Comparison of ENCODE assay signal across 17 cellular contexts in genomic region chr6:152110878-152111820, GRCh38.
DNase-seq lines count a peak whose midpoint lies in the region; FAIRE-seq and TF ChIP-seq lines count a peak whose summit lies in the region.
"Had no signal": no experiment of that assay in that cellular context is flagged by ENCODE, and none has a peak within 500 bp of the region (broad histone marks: within the 10 kb centered on the region; RNA-seq: fewer than 3 reads in every experiment).

No MANE protein-coding gene starts in this region.

- H4K20me1 ChIP-seq in mammary epithelial cell (ENCODE audit: insufficient read depth, low read length) (no peaks in the 10 kb centered on the region), keratinocyte (ENCODE audit: control insufficient read depth, extremely low read depth, insufficient read depth, low read length) (no peaks in the 10 kb centered on the region)

- DNase-seq in HAP-1 (ENCODE audit: low spot score in 2 of 2) (peak; percentile 33 to 41), mammary epithelial cell (peak; percentile 26), keratinocyte (ENCODE audit: low read depth, low spot score) (no peak), HUDEP-2 (lab: John Stamatoyannopoulos, UW; ENCODE audit: unreplicated experiment in 76 of 76) (no peak), NCI-H2227 (lab: John Stamatoyannopoulos, UW; ENCODE audit: unreplicated experiment) (no peak), superior temporal gyrus (ENCODE audit: extremely low spot score) (no peak), NCI-H510A treated with DMSO at 0.1 percent for 48 hours (lab: John Stamatoyannopoulos, UW) (no peak)
- DNase-seq: activated CD4-positive, alpha-beta T cell treated with anti-CD3 and anti-CD28 coated beads, Interleukin-2, amount 10 ng/mL, durations not matched to agents 24 days and 14 days; activated gamma-delta T cell; COR-L47; NCI-H1436 treated with DMSO at 0.1 percent for 48 hours; occipital lobe; stimulated activated CD4-positive, alpha-beta T cell treated with anti-CD3 and anti-CD28 coated beads, Interleukin-2, amount 100 ng/mL, for 48 hours; stimulated activated naive CD8-positive, alpha-beta T cell treated with anti-CD3 and anti-CD28 coated beads, Interleukin-15, amount 100 ng/mL, for 72 hours; T-cell had no signal

- H3K79me2 ChIP-seq in mammary epithelial cell (ENCODE audit: insufficient read depth, low read length) = no peaks in the 10 kb centered on the region
- H3K79me2 ChIP-seq in keratinocyte (ENCODE audit: control insufficient read depth, insufficient read depth, low read length) = no peaks in the 10 kb centered on the region

- in situ Hi-C loops in HAP-1 (cut with MboI; ENCODE audit: low sequenced_read_pairs) (no loop called here), mammary epithelial cell (cut with MboI; ENCODE audit: low sequenced_read_pairs in 2 of 2) (no loop called here)

- H3K4me3 ChIP-seq in HAP-1 (no peak overlapping the region), mammary epithelial cell (replicated peaks in 1 of 3; ENCODE audit: insufficient read depth in 1 of 3, low read depth in 2 of 3, low read length in 3 of 3) (no peak overlapping the region), keratinocyte (ENCODE audit: control insufficient read depth in 2 of 3, extremely low read depth in 1 of 3, insufficient read depth in 2 of 3, low read depth in 1 of 3, low read length in 3 of 3) (no peak overlapping the region), subcutaneous abdominal adipose tissue (ENCODE audit: low read depth in 1 of 5, low read length in 5 of 5) (peak overlapping the region in 3 of 5 donors; percentile 27 to 50 (median 41))

- H3K4me1 ChIP-seq in HAP-1 = peaks cover 14% of the 10 kb centered on the region
- H3K4me1 ChIP-seq in mammary epithelial cell (ENCODE audit: insufficient read depth, low read length) = peaks cover 17% of the 10 kb centered on the region
- peaks cover 7% of the 10 kb centered on the region for H3K4me1 ChIP-seq in keratinocyte (ENCODE audit: control insufficient read depth, extremely low read depth, insufficient read depth, low read length)
- peaks cover 9 to 35% (median 26%) of the 10 kb centered on the region in 5 donors for H3K4me1 ChIP-seq in subcutaneous abdominal adipose tissue (ENCODE audit: control insufficient read depth in 5 of 5, insufficient read depth in 5 of 5, low read length in 5 of 5)

- H3K27me3 ChIP-seq in HAP-1 (ENCODE audit: low read depth) = no peaks in the 10 kb centered on the region
- no peaks in the 10 kb centered on the region for H3K27me3 ChIP-seq in mammary epithelial cell (ENCODE audit: insufficient read depth, low read length)
- H3K27me3 ChIP-seq in keratinocyte (ENCODE audit: control insufficient read depth, extremely low read depth, insufficient read depth, low read length) = no peaks in the 10 kb centered on the region
- H3K27me3 ChIP-seq in subcutaneous abdominal adipose tissue (ENCODE audit: control insufficient read depth in 5 of 5, insufficient read depth in 4 of 5, low read length in 5 of 5) = no peaks in the 10 kb centered on the region

- H3K4me2 ChIP-seq in mammary epithelial cell (ENCODE audit: insufficient read depth, low read depth, low read length) (peak overlapping the region; percentile 64), keratinocyte (ENCODE audit: control insufficient read depth, extremely low read depth, insufficient read depth, low read depth, low read length) (no peak overlapping the region)

- no peaks in the 10 kb centered on the region for H3K9me1 ChIP-seq in keratinocyte (ENCODE audit: control insufficient read depth, extremely low read depth, insufficient read depth, low read length)

- H3K9ac ChIP-seq in mammary epithelial cell (ENCODE audit: insufficient read depth, low read length) (no peak overlapping the region), keratinocyte (ENCODE audit: control insufficient read depth, extremely low read depth, insufficient read depth, low read length) (no peak overlapping the region), subcutaneous abdominal adipose tissue (ENCODE audit: low read length in 5 of 5) (peak overlapping the region in 2 of 5 donors; percentile 31 to 48)

- WGBS in mammary epithelial cell (ENCODE audit: low coverage, missing lambda C conversion rate) = 23% methylated on average over 20 of the region's 20 CpGs

- CTCF ChIA-PET in mammary epithelial cell (lab: Charles Lee; ENCODE audit: low non-redundant PET) = no interaction called here

- H3K36me3 ChIP-seq in HAP-1 (replicated peaks) (no peaks in the 10 kb centered on the region), mammary epithelial cell (ENCODE audit: insufficient read depth, low read length) (no peaks in the 10 kb centered on the region), keratinocyte (ENCODE audit: control insufficient read depth in 2 of 2, extremely low read depth in 1 of 2, insufficient read depth in 2 of 2, low read length in 2 of 2) (no peaks in the 10 kb centered on the region), subcutaneous abdominal adipose tissue (ENCODE audit: control insufficient read depth in 5 of 5, insufficient read depth in 5 of 5, low read length in 5 of 5) (no peaks in the 10 kb centered on the region)

- H3K27ac ChIP-seq in mammary epithelial cell (ENCODE audit: insufficient read depth, low read depth, low read length) (no peak overlapping the region), keratinocyte (ENCODE audit: control insufficient read depth, insufficient read depth, low read length) (no peak overlapping the region), subcutaneous abdominal adipose tissue (ENCODE audit: low read depth, low read length) (peak overlapping the region; percentile 70)

- dilution Hi-C loops in mammary epithelial cell (cut with HindIII; ENCODE audit: low sequenced_read_pairs) = no loop called here
- dilution Hi-C loops in keratinocyte (cut with MboI; ENCODE audit: extremely low pct_ligation_motif_present, low sequenced_read_pairs) = no loop called here

- intact Hi-C loops in mammary epithelial cell (cut with micrococcal nuclease) = no loop called here

- peak overlapping the region; percentile 84 for H2AFZ ChIP-seq in mammary epithelial cell (ENCODE audit: low read depth, low read length)
- H2AFZ ChIP-seq in keratinocyte (ENCODE audit: control insufficient read depth, low read length) = peak overlapping the region; percentile 65

- BruUV-seq in mammary epithelial cell (replicated peaks; lab: Mats Ljungman, UMichigan) = no TSS peak

- H3K9me3 ChIP-seq in HAP-1 = no peaks in the 10 kb centered on the region
- H3K9me3 ChIP-seq in mammary epithelial cell (replicated peaks; ENCODE audit: insufficient read depth, low read length) = no peaks in the 10 kb centered on the region
- no peaks in the 10 kb centered on the region for H3K9me3 ChIP-seq in keratinocyte (ENCODE audit: control insufficient read depth, low read depth, low read length)
- no peaks in the 10 kb centered on the region for H3K9me3 ChIP-seq in subcutaneous abdominal adipose tissue (ENCODE audit: control insufficient read depth in 5 of 5, low read length in 5 of 5)

- no peak for FAIRE-seq in keratinocyte (lab: Jason Lieb, UNC)
- FAIRE-seq: colon had no signal

- TF ChIP-seq CTCF in mammary epithelial cell (conservative IDR thresholded peaks at IDR 0.05 in 1 of 2, IDR thresholded peaks at IDR 0.05 in 1 of 2; ENCODE audit: extremely low read depth in 1 of 2, insufficient read depth in 1 of 2, low read depth in 1 of 2, low read length in 2 of 2) (no peak), keratinocyte (optimal IDR thresholded peaks at IDR 0.05 in 1 of 3, IDR thresholded peaks at IDR 0.05 in 1 of 3, conservative IDR thresholded peaks at IDR 0.05 in 1 of 3; ENCODE audit: extremely low read depth in 1 of 3, insufficient read depth in 2 of 3, low read length in 3 of 3) (no peak)

Comparison
In these comparisons a context has a peak if more than half of its experiments do, and no peak if none do; other contexts are left out.
1. DNase-seq: peak in HAP-1 (2 of 2) and mammary epithelial cell (single experiment); none in keratinocyte (single experiment), HUDEP-2 (0 of 76), NCI-H2227 (single experiment), superior temporal gyrus (single experiment) and NCI-H510A treated with DMSO at 0.1 percent for 48 hours (single experiment).
2. H3K4me3 ChIP-seq: peak in subcutaneous abdominal adipose tissue (3 of 5); none in HAP-1 (single experiment), mammary epithelial cell (0 of 3) and keratinocyte (0 of 3).